ENCODE assay signal across 27 cellular contexts in the genomic region with DNA sequence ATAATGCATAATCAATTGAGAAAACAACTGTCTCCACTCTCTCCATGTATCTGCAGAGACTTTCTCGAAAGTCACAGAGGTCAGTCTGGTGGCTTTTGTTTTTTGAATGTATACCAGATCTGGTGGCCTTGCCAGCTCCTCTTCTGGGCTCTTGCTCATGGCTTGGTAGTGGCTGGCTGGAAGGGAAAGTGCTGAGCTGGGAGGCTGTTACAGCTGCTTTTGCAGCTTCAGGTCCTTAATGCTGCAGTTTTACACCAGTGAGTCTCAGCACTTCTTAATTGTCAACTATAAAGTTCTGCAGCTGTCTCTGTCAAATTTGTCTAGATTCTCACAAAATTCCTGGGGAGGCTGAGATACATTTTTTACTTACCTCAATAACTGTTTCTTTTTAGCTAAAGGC.
"Had no signal": no experiment of that assay in that cellular context is flagged by ENCODE, and none has a peak within 500 bp of the region (broad histone marks: within the 10 kb centered on the region; RNA-seq: fewer than 3 reads in every experiment).

No MANE protein-coding gene starts in this region.

- ATAC-seq: activated CD4-positive, CD25-positive, alpha-beta regulatory T cell treated with anti-CD3 and anti-CD28 coated beads, Interleukin-2, amount 50 U/mL, for 24 hours; activated CD8-positive, alpha-beta memory T cell treated with anti-CD3 and anti-CD28 coated beads, Interleukin-2, amount 10 ng/mL, durations not matched to agents 7 days and 5 days; activated T-helper 17 cell treated with anti-CD3 and anti-CD28 coated beads, Interleukin-2, amount 50 U/mL, for 72 hours; Panc1; Right ventricle myocardium inferior; T-cell had no signal

- DNase-seq: activated CD4-positive, alpha-beta T cell treated with anti-CD3 and anti-CD28 coated beads for 48 hours; activated CD4-positive, alpha-beta T cell treated with anti-CD3 and anti-CD28 coated beads, Interleukin-2, amount 50 U/mL, for 4 hours; activated CD8-positive, alpha-beta memory T cell treated with anti-CD3 and anti-CD28 coated beads, Interleukin-2, amount 10 ng/mL, durations not matched to agents 7 days and 5 days; activated gamma-delta T cell; activated naive CD4-positive, alpha-beta T cell treated with anti-CD3 and anti-CD28 coated beads for 36 hours; activated T-cell treated with anti-CD3 and anti-CD28 coated beads, Interleukin-2, amount 50 U/mL, for 24 hours; amygdala; Kasumi-1; KBM-7; NCI-H1048; NCI-H146; NCI-H187 treated with DMSO at 0.1 percent for 48 hours; NCI-H2081 treated with DMSO at 0.1 percent for 48 hours; NCI-H446; NCI-H524; NK-92 treated with Interleukin-12 subunit alpha and Interleukin-12 subunit beta, amount 100 ng/mL, for 24 hours; OCI-M1; RPMI8226; T-cell; T-helper 2 cell; T1000 had no signal

- H3K27ac ChIP-seq: SK-N-MC, VCaP had no signal

- H3K4me3 ChIP-seq: SK-N-MC had no signal
